ENCODE assay signal across 27 cellular contexts in genomic region chr7:14096159-14096558, GRCh38.
"Had no signal": no experiment of that assay in that cellular context is flagged by ENCODE, and none has a peak within 500 bp of the region (broad histone marks: within the 10 kb centered on the region; RNA-seq: fewer than 3 reads in every experiment).

No MANE protein-coding gene starts in this region.

- H3K4me1 Mint-ChIP-seq: naive thymus-derived CD4-positive, alpha-beta T cell; stimulated activated effector memory CD8-positive, alpha-beta T cell treated with anti-CD3 and anti-CD28 coated beads, Interleukin-12 subunit alpha, Interleukin-12 subunit beta, amount 100 ng/mL, for 72 hours had no signal

- H3K9me3 ChIP-seq: lower lobe of right lung, mucosa of descending colon, pancreas, prostate gland, sigmoid colon, spleen, suprapubic skin, thoracic aorta, tibial artery, upper lobe of right lung had no signal

- H3K36me3 ChIP-seq: lower lobe of right lung, pancreas, prostate gland, sigmoid colon, spleen, suprapubic skin, thoracic aorta, tibial artery, upper lobe of right lung had no signal

- ATAC-seq: left cardiac atrium; left lobe of liver; lower lobe of right lung; mucosa of descending colon; naive thymus-derived CD4-positive, alpha-beta T cell; natural killer cell treated with Interleukin-12 subunit alpha and Interleukin-12 subunit beta and Interleukin-15 and Interleukin-18, amount 100 ng/mL, for 72 hours; right cardiac atrium; stimulated activated effector memory CD8-positive, alpha-beta T cell treated with anti-CD3 and anti-CD28 coated beads, Interleukin-12 subunit alpha, Interleukin-12 subunit beta, amount 100 ng/mL, for 72 hours; upper lobe of right lung had no signal

- FAIRE-seq: small intestine had no signal

- H3K9me3 Mint-ChIP-seq: stimulated activated effector memory CD8-positive, alpha-beta T cell treated with anti-CD3 and anti-CD28 coated beads, Interleukin-12 subunit alpha, Interleukin-12 subunit beta, amount 100 ng/mL, for 72 hours; stimulated activated naive CD8-positive, alpha-beta T cell treated with anti-CD3 and anti-CD28 coated beads, Interleukin-15, Interleukin-2, amounts not matched to agents 100 ng/mL and 50 ng/mL, for 24 hours had no signal

- H3K4me1 ChIP-seq: lower lobe of right lung, pancreas, prostate gland, sigmoid colon, spleen, suprapubic skin, tibial artery, upper lobe of right lung had no signal

- H3K4me3 ChIP-seq: hepatocyte, lower lobe of right lung, mucosa of descending colon, pancreas, prostate gland, sigmoid colon, spleen, suprapubic skin, thoracic aorta, tibial artery, upper lobe of right lung had no signal

- H3K79me2 ChIP-seq: hepatocyte had no signal

- H3K36me3 Mint-ChIP-seq: naive thymus-derived CD4-positive, alpha-beta T cell; natural killer cell treated with Interleukin-12 subunit alpha and Interleukin-12 subunit beta and Interleukin-15 and Interleukin-18, amount 100 ng/mL, for 72 hours; stimulated activated effector memory CD8-positive, alpha-beta T cell treated with anti-CD3 and anti-CD28 coated beads, Interleukin-12 subunit alpha, Interleukin-12 subunit beta, amount 100 ng/mL, for 72 hours had no signal

- H3K27ac Mint-ChIP-seq: naive thymus-derived CD4-positive, alpha-beta T cell; natural killer cell treated with Interleukin-12 subunit alpha and Interleukin-12 subunit beta and Interleukin-15 and Interleukin-18, amount 100 ng/mL, for 72 hours; stimulated activated effector memory CD8-positive, alpha-beta T cell treated with anti-CD3 and anti-CD28 coated beads, Interleukin-12 subunit alpha, Interleukin-12 subunit beta, amount 100 ng/mL, for 72 hours; stimulated activated naive CD8-positive, alpha-beta T cell treated with anti-CD3 and anti-CD28 coated beads, Interleukin-15, Interleukin-2, amounts not matched to agents 100 ng/mL and 50 ng/mL, for 24 hours had no signal

- H3K4me3 Mint-ChIP-seq: naive thymus-derived CD4-positive, alpha-beta T cell; natural killer cell treated with Interleukin-12 subunit alpha and Interleukin-12 subunit beta and Interleukin-15 and Interleukin-18, amount 100 ng/mL, for 72 hours; stimulated activated effector memory CD8-positive, alpha-beta T cell treated with anti-CD3 and anti-CD28 coated beads, Interleukin-12 subunit alpha, Interleukin-12 subunit beta, amount 100 ng/mL, for 72 hours; stimulated activated naive CD8-positive, alpha-beta T cell treated with anti-CD3 and anti-CD28 coated beads, Interleukin-15, Interleukin-2, amounts not matched to agents 100 ng/mL and 50 ng/mL, for 24 hours had no signal

- H3K4me2 ChIP-seq: hepatocyte had no signal

- H2AFZ ChIP-seq: hepatocyte had no signal

- H3K27me3 Mint-ChIP-seq: naive thymus-derived CD4-positive, alpha-beta T cell; natural killer cell treated with Interleukin-12 subunit alpha and Interleukin-12 subunit beta and Interleukin-15 and Interleukin-18, amount 100 ng/mL, for 72 hours; stimulated activated naive CD8-positive, alpha-beta T cell treated with anti-CD3 and anti-CD28 coated beads, Interleukin-15, Interleukin-2, amounts not matched to agents 100 ng/mL and 50 ng/mL, for 24 hours had no signal

- DNase-seq: islet precursor cell; kidney glomerular epithelial cell; left cardiac atrium; lower lobe of right lung; midbrain; mucosa of descending colon; naive thymus-derived CD4-positive, alpha-beta T cell; pancreas; posterior cingulate gyrus; retina; right cardiac atrium; sigmoid colon; small intestine; spleen; stimulated activated CD4-positive, alpha-beta T cell treated with anti-CD3 and anti-CD28 coated beads, Interleukin-4, amount 100 ng/mL, for 24 hours; stimulated activated naive CD4-positive, alpha-beta T cell; tibial artery; trophoblast cell; upper lobe of right lung had no signal

- H3K27me3 ChIP-seq: hepatocyte, pancreas, sigmoid colon, spleen, suprapubic skin, tibial artery, upper lobe of right lung had no signal

- H3K27ac ChIP-seq: hepatocyte, lower lobe of right lung, pancreas, sigmoid colon, spleen, suprapubic skin, thoracic aorta, tibial artery, upper lobe of right lung had no signal
